Comparison of ENCODE assay signal across 8 cellular contexts in genomic region chr2:195575879-195576391, GRCh38.
DNase-seq lines count a peak whose midpoint lies in the region; ATAC-seq and TF ChIP-seq lines count a peak whose summit lies in the region.

No MANE protein-coding gene starts in this region.

- H3K27me3 ChIP-seq in GM06990 (replicated peaks; ENCODE audit: control insufficient read depth, insufficient read depth, low read length) (no peaks in the 10 kb centered on the region), brain microvascular endothelial cell (replicated peaks) (no peaks in the 10 kb centered on the region), lower lobe of right lung (ENCODE audit: low read depth) (no peaks in the 10 kb centered on the region)

- DNase-seq in A172 (ENCODE audit: low spot score) (peak; percentile 80), GM06990 (ENCODE audit: extremely low read depth, insufficient read length) (no peak), HFFc6 (peak; percentile 73), MV-4-11 (lab: John Stamatoyannopoulos, UW) (peak; percentile 43), brain microvascular endothelial cell (peak; percentile 73), lower lobe of right lung (no peak), NCI-H1930 (lab: John Stamatoyannopoulos, UW) (no peak), NCI-H2081 treated with DMSO at 0.1 percent for 48 hours (lab: John Stamatoyannopoulos, UW) (no peak)

- in situ Hi-C loops in brain microvascular endothelial cell (cut with HindIII; ENCODE audit: low pct_ligation_motif_present, low sequenced_read_pairs), result no loop called here

- H3K9me3 Mint-ChIP-seq in HFFc6, result no peaks in the 10 kb centered on the region

- TF ChIP-seq CTCF in GM06990 (IDR thresholded peaks at IDR 0.05; ENCODE audit: insufficient read depth, low read length, poor library complexity, severe bottlenecking), result peak; percentile 30
- TF ChIP-seq CTCF in HFFc6 (IDR thresholded peaks at IDR 0.05), result peak; percentile 56
- no peak for TF ChIP-seq CTCF in brain microvascular endothelial cell (IDR thresholded peaks at IDR 0.05; ENCODE audit: low read depth, low read length, missing control alignments)
- TF ChIP-seq CTCF in lower lobe of right lung (IDR thresholded peaks at IDR 0.05), result no peak

- H3K9me3 ChIP-seq in lower lobe of right lung, result no peaks in the 10 kb centered on the region

- H3K36me3 ChIP-seq in GM06990 (ENCODE audit: control insufficient read depth, insufficient read depth, low read length) (no peaks in the 10 kb centered on the region), brain microvascular endothelial cell (replicated peaks) (no peaks in the 10 kb centered on the region), lower lobe of right lung (no peaks in the 10 kb centered on the region)

- H3K4me3 Mint-ChIP-seq in HFFc6, result peak overlapping the region; percentile 72

- H3K27ac Mint-ChIP-seq in HFFc6, result peak overlapping the region; percentile 68

- no peaks in the 10 kb centered on the region for H3K36me3 Mint-ChIP-seq in HFFc6 (ENCODE audit: low read depth)

- peak overlapping the region; percentile 39 for H3K27ac ChIP-seq in brain microvascular endothelial cell
- no peak overlapping the region for H3K27ac ChIP-seq in lower lobe of right lung

- H3K4me1 ChIP-seq in lower lobe of right lung, result peaks cover 22% of the 10 kb centered on the region

- peak; percentile 39 to 80 for ATAC-seq in lower lobe of right lung

- peaks cover 59% of the 10 kb centered on the region for H3K4me1 Mint-ChIP-seq in HFFc6 (ENCODE audit: low read depth)

- intact Hi-C loops in lower lobe of right lung (cut with DNase I), result no loop called here

- H3K4me3 ChIP-seq in GM06990 (replicated peaks; ENCODE audit: low read depth, low read length) (no peak overlapping the region), brain microvascular endothelial cell (ENCODE audit: low read depth, low read length) (no peak overlapping the region), lower lobe of right lung (no peak overlapping the region)

- H3K27me3 Mint-ChIP-seq in HFFc6 (ENCODE audit: insufficient read depth), result no peaks in the 10 kb centered on the region; the same call in 1 of the 2 replicates

Comparison
In these comparisons a context has a peak if more than half of its experiments do, and no peak if none do; other contexts are left out.
1. DNase-seq: peak in A172 (single experiment), HFFc6 (single experiment), MV-4-11 (single experiment) and brain microvascular endothelial cell (single experiment); none in GM06990 (single experiment), lower lobe of right lung (single experiment), NCI-H1930 (0 of 2) and NCI-H2081 treated with DMSO at 0.1 percent for 48 hours (single experiment).
2. CTCF ChIP-seq: peak in GM06990 (single experiment) and HFFc6 (single experiment); none in brain microvascular endothelial cell (single experiment) and lower lobe of right lung (single experiment).